In the genomic region with DNA sequence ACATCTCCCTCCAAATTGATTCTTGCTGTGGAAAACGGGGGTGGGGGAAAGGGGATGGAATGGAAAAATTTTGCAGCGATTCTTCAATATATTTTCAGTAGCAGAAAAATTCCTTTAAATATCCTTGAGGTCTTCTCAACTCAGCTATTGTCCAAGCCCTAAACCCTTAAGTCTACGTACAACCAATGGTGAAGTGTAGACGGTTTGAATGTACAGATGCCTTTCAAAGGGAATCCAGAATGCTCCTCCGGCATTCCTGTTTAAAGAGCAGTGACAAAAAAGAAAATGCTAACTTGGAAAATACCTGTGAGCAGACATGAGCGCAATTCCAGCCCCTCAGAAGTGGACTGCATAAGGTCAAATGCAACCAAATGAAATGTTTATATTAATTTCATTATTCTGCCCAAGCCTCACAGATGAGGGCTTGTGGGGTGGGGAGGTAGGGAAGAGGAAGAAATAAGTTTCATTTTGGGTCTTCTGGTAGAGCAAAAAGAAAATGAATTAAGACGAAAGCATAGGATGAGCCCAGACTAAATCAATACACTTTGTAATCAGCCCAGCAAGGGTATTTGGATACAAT, we compare ENCODE assay signal across 9 cellular contexts. TPM values are rescaled to one million over a fixed set of nuclear protein-coding genes. Genes with fewer than 3 reads are reported as not detected.
A peak's percentile ranks its signal among the peaks of the same experiment; 100 is the strongest.
DNase-seq lines count a peak whose midpoint lies in the region; ATAC-seq and FAIRE-seq lines count a peak whose summit lies in the region.
"Had no signal": no experiment of that assay in that cellular context is flagged by ENCODE, and none has a peak within 500 bp of the region (broad histone marks: within the 10 kb centered on the region; RNA-seq: fewer than 3 reads in every experiment).

No MANE protein-coding gene starts in this region.

- H3K36me3 Mint-ChIP-seq in activated CD4-positive, alpha-beta memory T cell treated with anti-CD3 and anti-CD28 coated beads for 36 hours, result peaks cover 13% of the 10 kb centered on the region
- H3K36me3 Mint-ChIP-seq in stimulated activated effector memory CD8-positive, alpha-beta T cell treated with anti-CD3 and anti-CD28 coated beads, Interleukin-12 subunit alpha, Interleukin-12 subunit beta, amount 100 ng/mL, for 72 hours, result peaks cover 35% of the 10 kb centered on the region

- H3K9me3 ChIP-seq in iPS-18c (ENCODE audit: control insufficient read depth, insufficient read depth, low read length), result no peaks in the 10 kb centered on the region

- peak overlapping the region; percentile 85 for H3K27ac Mint-ChIP-seq in activated CD4-positive, alpha-beta memory T cell treated with anti-CD3 and anti-CD28 coated beads for 36 hours
- H3K27ac Mint-ChIP-seq in stimulated activated effector memory CD8-positive, alpha-beta T cell treated with anti-CD3 and anti-CD28 coated beads, Interleukin-12 subunit alpha, Interleukin-12 subunit beta, amount 100 ng/mL, for 72 hours, result peak overlapping the region; percentile 96

- intact Hi-C loops in activated CD4-positive, alpha-beta memory T cell treated with anti-CD3 and anti-CD28 coated beads for 36 hours (cut with micrococcal nuclease), result loop anchor here (5.0 to 10.0 kb wide), 4 partner anchors 38 to 186 kb away; no protein-coding TSS in a partner anchor

- POLR2A ChIA-PET in activated CD4-positive, alpha-beta memory T cell treated with anti-CD3 and anti-CD28 coated beads for 36 hours (lab: Charles Lee), result no interaction called here

- CTCF ChIA-PET in activated CD4-positive, alpha-beta memory T cell treated with anti-CD3 and anti-CD28 coated beads for 36 hours (lab: Charles Lee), result no interaction called here

- H3K4me3 ChIP-seq in iPS-18c (ENCODE audit: insufficient read depth, low read depth, low read length), result peak overlapping the region; percentile 81; the same call in 1 of the 2 replicates

- no peaks in the 10 kb centered on the region for H3K9me3 Mint-ChIP-seq in activated CD4-positive, alpha-beta memory T cell treated with anti-CD3 and anti-CD28 coated beads for 36 hours
- no peaks in the 10 kb centered on the region for H3K9me3 Mint-ChIP-seq in stimulated activated effector memory CD8-positive, alpha-beta T cell treated with anti-CD3 and anti-CD28 coated beads, Interleukin-12 subunit alpha, Interleukin-12 subunit beta, amount 100 ng/mL, for 72 hours

- ATAC-seq in stimulated activated effector memory CD8-positive, alpha-beta T cell treated with anti-CD3 and anti-CD28 coated beads, Interleukin-12 subunit alpha, Interleukin-12 subunit beta, amount 100 ng/mL, for 72 hours, result no peak
- ATAC-seq in GM18498 (IDR thresholded peaks at IDR 0.05; ENCODE audit: unreplicated experiment), result no peak

- H3K27me3 Mint-ChIP-seq in activated CD4-positive, alpha-beta memory T cell treated with anti-CD3 and anti-CD28 coated beads for 36 hours, result peaks cover 1% of the 10 kb centered on the region

- no peak for FAIRE-seq in GM19239 (lab: Jason Lieb, UNC)

- peak overlapping the region; percentile 78 for H3K4me3 Mint-ChIP-seq in activated CD4-positive, alpha-beta memory T cell treated with anti-CD3 and anti-CD28 coated beads for 36 hours
- H3K4me3 Mint-ChIP-seq in stimulated activated effector memory CD8-positive, alpha-beta T cell treated with anti-CD3 and anti-CD28 coated beads, Interleukin-12 subunit alpha, Interleukin-12 subunit beta, amount 100 ng/mL, for 72 hours, result peak overlapping the region; percentile 93

- peak in 2 of 3 experiments; percentile 26 to 45 for DNase-seq in NCI-H1417 (lab: John Stamatoyannopoulos, UW)
- DNase-seq in NCI-H1417 treated with DMSO at 0.1 percent for 48 hours (lab: John Stamatoyannopoulos, UW), result no peak
- DNase-seq in activated CD4-positive, alpha-beta memory T cell treated with anti-CD3 and anti-CD28 coated beads for 36 hours, result no peak
- DNase-seq in stimulated activated effector memory CD8-positive, alpha-beta T cell treated with anti-CD3 and anti-CD28 coated beads, Interleukin-12 subunit alpha, Interleukin-12 subunit beta, amount 100 ng/mL, for 72 hours (ENCODE audit: low spot score in 2 of 2), result no peak
- no peak for DNase-seq in GDM1 (lab: John Stamatoyannopoulos, UW)
- no peak for DNase-seq in GM19239 (ENCODE audit: insufficient read length, low spot score)
- DNase-seq: NCI-H1930 had no signal

- peaks cover 42% of the 10 kb centered on the region for H3K4me1 Mint-ChIP-seq in activated CD4-positive, alpha-beta memory T cell treated with anti-CD3 and anti-CD28 coated beads for 36 hours (ENCODE audit: low read depth)
- H3K4me1 Mint-ChIP-seq in stimulated activated effector memory CD8-positive, alpha-beta T cell treated with anti-CD3 and anti-CD28 coated beads, Interleukin-12 subunit alpha, Interleukin-12 subunit beta, amount 100 ng/mL, for 72 hours, result peaks cover 22% of the 10 kb centered on the region

RNA-seq across cellular contexts. Expression of gene FOXP1, which starts 2.8 kb away (rescaled TPM):
- total RNA-seq in activated CD4-positive, alpha-beta memory T cell treated with anti-CD3 and anti-CD28 coated beads for 36 hours, result 100 to 1,000 TPM in 1 of 2 experiments, 10 to 100 TPM in 1; 94.4 to 102 TPM

Comparison
In these comparisons a context has a peak if more than half of its experiments do, and no peak if none do; other contexts are left out.
1. DNase-seq: peak in NCI-H1417 (2 of 3); none in NCI-H1417 treated with DMSO at 0.1 percent for 48 hours (single experiment), activated CD4-positive, alpha-beta memory T cell treated with anti-CD3 and anti-CD28 coated beads for 36 hours (single experiment), stimulated activated effector memory CD8-positive, alpha-beta T cell treated with anti-CD3 and anti-CD28 coated beads, Interleukin-12 subunit alpha, Interleukin-12 subunit beta, amount 100 ng/mL, for 72 hours (0 of 2), GDM1 (single experiment) and GM19239 (single experiment).